Comparison of ENCODE assay signal across 11 cellular contexts in genomic region chr14:99231181-99231849, GRCh38. TPM values are rescaled to one million over a fixed set of nuclear protein-coding genes. Genes with fewer than 3 reads are reported as not detected.
A peak's percentile ranks its signal among the peaks of the same experiment; 100 is the strongest.
DNase-seq lines count a peak whose midpoint lies in the region; ATAC-seq and TF ChIP-seq lines count a peak whose summit lies in the region.
"Had no signal": no experiment of that assay in that cellular context is flagged by ENCODE, and none has a peak within 500 bp of the region (broad histone marks: within the 10 kb centered on the region; RNA-seq: fewer than 3 reads in every experiment).

No MANE protein-coding gene starts in this region.

- peak overlapping the region; percentile 86 for H3K4me3 Mint-ChIP-seq in activated naive CD8-positive, alpha-beta T cell treated with anti-CD3 and anti-CD28 coated beads, Interleukin-2, amount 10 ng/mL, durations not matched to agents 7 days and 5 days
- peak overlapping the region; percentile 71 for H3K4me3 Mint-ChIP-seq in mesothelial cell of epicardium

- ATAC-seq in activated naive CD8-positive, alpha-beta T cell treated with anti-CD3 and anti-CD28 coated beads, Interleukin-2, amount 10 ng/mL, durations not matched to agents 7 days and 5 days (ENCODE audit: low read depth): no peak
- ATAC-seq in GM19328 (IDR thresholded peaks at IDR 0.05; ENCODE audit: unreplicated experiment): no peak

- no peak overlapping the region for H3K4me3 ChIP-seq in A673 (ENCODE audit: low read depth, low read length, poor library complexity, severe bottlenecking)
- H3K4me3 ChIP-seq: psoas muscle had no signal

- no TSS peak for BruUV-seq in A673 (replicated peaks; lab: Mats Ljungman, UMichigan)

- no peaks in the 10 kb centered on the region for H3K9me3 ChIP-seq in A673 (ENCODE audit: low read depth, low read length, poor library complexity, severe bottlenecking)
- no peaks in the 10 kb centered on the region for H3K9me3 ChIP-seq in ES-I3 (ENCODE audit: control insufficient read depth, insufficient read depth, low read length)

- H3K9ac ChIP-seq in ES-I3 (ENCODE audit: low read depth, low read length): peak overlapping the region; percentile 71

- POLR2A ChIA-PET in A673 (lab: Charles Lee; ENCODE audit: low non-redundant PET): no interaction called here
- POLR2A ChIA-PET in activated naive CD8-positive, alpha-beta T cell treated with anti-CD3 and anti-CD28 coated beads, Interleukin-2, amount 10 ng/mL, durations not matched to agents 7 days and 5 days (lab: Charles Lee): interaction anchor here (0.7 to 23.5 kb wide), 17 partner anchors 10 to 1254 kb away, joined by 3 to 796 read pairs (median 7); partner anchors contain the start of gene BCL11B

- H3K27ac Mint-ChIP-seq in activated naive CD8-positive, alpha-beta T cell treated with anti-CD3 and anti-CD28 coated beads, Interleukin-2, amount 10 ng/mL, durations not matched to agents 7 days and 5 days: peak overlapping the region; percentile 97
- H3K27ac Mint-ChIP-seq in mesothelial cell of epicardium: peak overlapping the region; percentile 21

- peaks cover 91% of the 10 kb centered on the region for H3K4me1 ChIP-seq in A673 (ENCODE audit: insufficient read depth, low read length, poor library complexity, severe bottlenecking)
- peaks cover 26% of the 10 kb centered on the region for H3K4me1 ChIP-seq in ES-I3 (ENCODE audit: insufficient read depth, low read length)
- H3K4me1 ChIP-seq: psoas muscle had no signal

- H3K4me1 Mint-ChIP-seq in activated naive CD8-positive, alpha-beta T cell treated with anti-CD3 and anti-CD28 coated beads, Interleukin-2, amount 10 ng/mL, durations not matched to agents 7 days and 5 days: peaks cover 88% of the 10 kb centered on the region
- H3K4me1 Mint-ChIP-seq in mesothelial cell of epicardium: peaks cover 52% of the 10 kb centered on the region

- H3K27ac ChIP-seq in A673 (ENCODE audit: low read depth, low read length, poor library complexity, severe bottlenecking): peak overlapping the region; percentile 66
- H3K27ac ChIP-seq: psoas muscle had no signal

- no peaks in the 10 kb centered on the region for H3K27me3 Mint-ChIP-seq in activated naive CD8-positive, alpha-beta T cell treated with anti-CD3 and anti-CD28 coated beads, Interleukin-2, amount 10 ng/mL, durations not matched to agents 7 days and 5 days
- H3K27me3 Mint-ChIP-seq in mesothelial cell of epicardium (ENCODE audit: low read depth): no peaks in the 10 kb centered on the region

- intact Hi-C loops in A673 (cut with micrococcal nuclease; ENCODE audit: unreplicated experiment): no loop called here

- CTCF ChIA-PET in A673 (lab: Charles Lee): no interaction called here

- H3K27me3 ChIP-seq in A673 (replicated peaks; ENCODE audit: insufficient read depth, low read depth, low read length, poor library complexity): no peaks in the 10 kb centered on the region

- peaks cover 31% of the 10 kb centered on the region for H3K36me3 Mint-ChIP-seq in activated naive CD8-positive, alpha-beta T cell treated with anti-CD3 and anti-CD28 coated beads, Interleukin-2, amount 10 ng/mL, durations not matched to agents 7 days and 5 days
- no peaks in the 10 kb centered on the region for H3K36me3 Mint-ChIP-seq in mesothelial cell of epicardium

- H3K36me3 ChIP-seq in A673 (ENCODE audit: insufficient read depth, low read length, poor library complexity, severe bottlenecking) (peaks cover 51% of the 10 kb centered on the region), ES-I3 (ENCODE audit: insufficient read depth, low read length) (no peaks in the 10 kb centered on the region)
- H3K36me3 ChIP-seq: upper lobe of left lung had no signal

- no peaks in the 10 kb centered on the region for H3K9me3 Mint-ChIP-seq in activated naive CD8-positive, alpha-beta T cell treated with anti-CD3 and anti-CD28 coated beads, Interleukin-2, amount 10 ng/mL, durations not matched to agents 7 days and 5 days
- no peaks in the 10 kb centered on the region for H3K9me3 Mint-ChIP-seq in mesothelial cell of epicardium

- DNase-seq in A673 (ENCODE audit: low spot score) (no peak), mesothelial cell of epicardium (ENCODE audit: low spot score in 2 of 2, unreplicated experiment in 2 of 2) (peak in 1 of 2 experiments; percentile 18), NCI-H2171 treated with DMSO at 0.1 percent for 48 hours (lab: John Stamatoyannopoulos, UW) (no peak), NOMO-1 treated with dmso at 0.1 percent for 144 hours (lab: John Stamatoyannopoulos, UW; ENCODE audit: unreplicated experiment) (no peak), epidermal melanocyte (ENCODE audit: insufficient read length, low spot score) (no peak)
- peak; percentile 70 for DNase-seq in activated naive CD8-positive, alpha-beta T cell treated with anti-CD3 and anti-CD28 coated beads, Interleukin-2, amount 10 ng/mL, durations not matched to agents 7 days and 5 days
- DNase-seq: foreskin fibroblast, psoas muscle had no signal

- no peak for TF ChIP-seq CTCF in A673 (conservative IDR thresholded peaks at IDR 0.05; ENCODE audit: low read depth, low read length)
- TF ChIP-seq CTCF in mesothelial cell of epicardium (IDR thresholded peaks at IDR 0.05; ENCODE audit: unreplicated experiment): no peak

RNA-seq across cellular contexts. Expression of gene BCL11B, which starts 40.7 kb away (rescaled TPM):
- total RNA-seq in A673 (2021): 80.6 and 81.3 TPM in 2 replicates
- 100 to 1,000 TPM in 1 of 2 experiments, 10 to 100 TPM in 1; 99.5 to 104 TPM for total RNA-seq in activated naive CD8-positive, alpha-beta T cell treated with anti-CD3 and anti-CD28 coated beads, Interleukin-2, amount 10 ng/mL, durations not matched to agents 7 days and 5 days
- total RNA-seq in mesothelial cell of epicardium: 11.6 to 12.3 TPM (median 11.8 TPM) in 3 replicates
